14 cellular contexts compared by ENCODE assay signal in genomic region chr2:136091899-136092298, GRCh38. TPM values are rescaled to one million over a fixed set of nuclear protein-coding genes. Genes with fewer than 3 reads are reported as not detected.
DNase-seq lines count a peak whose midpoint lies in the region; ATAC-seq and TF ChIP-seq lines count a peak whose summit lies in the region.
"Had no signal": no experiment of that assay in that cellular context is flagged by ENCODE, and none has a peak within 500 bp of the region (broad histone marks: within the 10 kb centered on the region; RNA-seq: fewer than 3 reads in every experiment).

No MANE protein-coding gene starts in this region.

- TF ChIP-seq CTCF in mesothelial cell of epicardium (IDR thresholded peaks at IDR 0.05; ENCODE audit: unreplicated experiment) = no peak

- H3K36me3 ChIP-seq in CD4-positive, CD25-positive, alpha-beta regulatory T cell (ENCODE audit: control insufficient read depth, insufficient read depth, low read length) = no peaks in the 10 kb centered on the region
- no peaks in the 10 kb centered on the region for H3K36me3 ChIP-seq in naive thymus-derived CD4-positive, alpha-beta T cell (ENCODE audit: control insufficient read depth in 2 of 3, insufficient read depth in 3 of 3, low read length in 3 of 3)
- H3K36me3 ChIP-seq: BLaER1, HAP-1 had no signal

- peak overlapping the region; percentile 14 for H3K27ac Mint-ChIP-seq in activated CD4-positive, alpha-beta T cell treated with anti-CD3 and anti-CD28 coated beads, Interleukin-2, amount 10 ng/mL, durations not matched to agents 24 days and 14 days
- peak overlapping the region in 2 of 3 donors; percentile 3 to 59 for H3K27ac Mint-ChIP-seq in CD4-positive, CD25-positive, alpha-beta regulatory T cell
- H3K27ac Mint-ChIP-seq in T-helper 17 cell (peak overlapping the region; percentile 91), mesothelial cell of epicardium (no peak overlapping the region)
- peak overlapping the region in 5 of 9 donors; percentile 6 to 67 (median 32) for H3K27ac Mint-ChIP-seq in naive thymus-derived CD4-positive, alpha-beta T cell

- CTCF ChIA-PET in naive thymus-derived CD4-positive, alpha-beta T cell (lab: Charles Lee) = interaction anchor here (0.6 to 1.0 kb wide), 2 partner anchors 13 to 71 kb away, joined by 3 read pairs; no protein-coding TSS in a partner anchor

- POLR2A ChIA-PET in naive thymus-derived CD4-positive, alpha-beta T cell (lab: Charles Lee) = no interaction called here

- H3K27me3 Mint-ChIP-seq in activated CD4-positive, alpha-beta T cell treated with anti-CD3 and anti-CD28 coated beads, Interleukin-2, amount 10 ng/mL, durations not matched to agents 24 days and 14 days = peaks cover 2% of the 10 kb centered on the region
- H3K27me3 Mint-ChIP-seq in CD4-positive, CD25-positive, alpha-beta regulatory T cell = no peaks in the 10 kb centered on the region
- H3K27me3 Mint-ChIP-seq in T-helper 17 cell (no peaks in the 10 kb centered on the region), mesothelial cell of epicardium (ENCODE audit: low read depth) (peaks cover 25% of the 10 kb centered on the region)
- peaks cover 0 to 3% (median 0%) of the 10 kb centered on the region in 5 donors for H3K27me3 Mint-ChIP-seq in naive thymus-derived CD4-positive, alpha-beta T cell

- no peaks in the 10 kb centered on the region for H3K36me3 Mint-ChIP-seq in activated CD4-positive, alpha-beta T cell treated with anti-CD3 and anti-CD28 coated beads, Interleukin-2, amount 10 ng/mL, durations not matched to agents 24 days and 14 days (ENCODE audit: low read depth)
- H3K36me3 Mint-ChIP-seq in CD4-positive, CD25-positive, alpha-beta regulatory T cell = no peaks in the 10 kb centered on the region
- H3K36me3 Mint-ChIP-seq in T-helper 17 cell (ENCODE audit: low read depth) (no peaks in the 10 kb centered on the region), mesothelial cell of epicardium (no peaks in the 10 kb centered on the region)
- H3K36me3 Mint-ChIP-seq in naive thymus-derived CD4-positive, alpha-beta T cell = peaks cover 0 to 2% (median 0%) of the 10 kb centered on the region in 5 donors

- peaks cover 4% of the 10 kb centered on the region for H3K9me3 Mint-ChIP-seq in activated CD4-positive, alpha-beta T cell treated with anti-CD3 and anti-CD28 coated beads, Interleukin-2, amount 10 ng/mL, durations not matched to agents 24 days and 14 days
- H3K9me3 Mint-ChIP-seq in CD4-positive, CD25-positive, alpha-beta regulatory T cell = no peaks in the 10 kb centered on the region
- peaks cover 0 to 2% (median 0%) of the 10 kb centered on the region in 11 donors for H3K9me3 Mint-ChIP-seq in naive thymus-derived CD4-positive, alpha-beta T cell
- H3K9me3 Mint-ChIP-seq in mesothelial cell of epicardium = no peaks in the 10 kb centered on the region

- H3K4me1 Mint-ChIP-seq in activated CD4-positive, alpha-beta T cell treated with anti-CD3 and anti-CD28 coated beads, Interleukin-2, amount 10 ng/mL, durations not matched to agents 24 days and 14 days = peaks cover 25% of the 10 kb centered on the region
- peaks cover 9 to 19% (median 10%) of the 10 kb centered on the region in 4 donors for H3K4me1 Mint-ChIP-seq in CD4-positive, CD25-positive, alpha-beta regulatory T cell
- H3K4me1 Mint-ChIP-seq in T-helper 17 cell = peaks cover 17% of the 10 kb centered on the region
- H3K4me1 Mint-ChIP-seq in naive thymus-derived CD4-positive, alpha-beta T cell = peaks cover 12 to 27% (median 18%) of the 10 kb centered on the region in 7 donors
- no peaks in the 10 kb centered on the region for H3K4me1 Mint-ChIP-seq in mesothelial cell of epicardium

- no peak for ATAC-seq in CD4-positive, CD25-positive, alpha-beta regulatory T cell (ENCODE audit: low read depth in 2 of 2)
- ATAC-seq in T-helper 17 cell = peak; percentile 71
- peak; percentile 10 for ATAC-seq in naive thymus-derived CD4-positive, alpha-beta T cell
- no peak for ATAC-seq in GM18870 (IDR thresholded peaks at IDR 0.05; ENCODE audit: unreplicated experiment)
- ATAC-seq: GM12878 had no signal

- intact Hi-C loops in activated CD4-positive, alpha-beta T cell treated with anti-CD3 and anti-CD28 coated beads, Interleukin-2, amount 10 ng/mL, durations not matched to agents 24 days and 14 days (cut with micrococcal nuclease) = no loop called here
- intact Hi-C loops in naive thymus-derived CD4-positive, alpha-beta T cell (cut with micrococcal nuclease) = loop anchor here in 1 of 2 donors (5.0 kb wide), 1 partner anchor 35 kb away; no protein-coding TSS in a partner anchor

- H3K9me3 ChIP-seq in CD4-positive, CD25-positive, alpha-beta regulatory T cell (ENCODE audit: control insufficient read depth in 2 of 2, low read length in 2 of 2) = no peaks in the 10 kb centered on the region
- no peaks in the 10 kb centered on the region for H3K9me3 ChIP-seq in T-helper 17 cell (ENCODE audit: control insufficient read depth, low read length, poor library complexity, severe bottlenecking)
- no peaks in the 10 kb centered on the region for H3K9me3 ChIP-seq in naive thymus-derived CD4-positive, alpha-beta T cell (ENCODE audit: control insufficient read depth in 2 of 3, low read length in 3 of 3)
- H3K9me3 ChIP-seq: HAP-1 had no signal

- H3K27me3 ChIP-seq in CD4-positive, CD25-positive, alpha-beta regulatory T cell (ENCODE audit: control insufficient read depth, insufficient read depth, low read length) = no peaks in the 10 kb centered on the region
- H3K27me3 ChIP-seq in naive thymus-derived CD4-positive, alpha-beta T cell (ENCODE audit: control insufficient read depth in 2 of 2, insufficient read depth in 2 of 2, low read length in 2 of 2) = no peaks in the 10 kb centered on the region
- H3K27me3 ChIP-seq: BLaER1 had no signal

- DNase-seq in activated CD4-positive, alpha-beta T cell treated with anti-CD3 and anti-CD28 coated beads, Interleukin-2, amount 10 ng/mL, durations not matched to agents 24 days and 14 days = no peak
- DNase-seq in activated CD4-positive, alpha-beta T cell treated with anti-CD3 and anti-CD28 coated beads, Interleukin-2, amount 50 U/mL, for 48 hours = no peak
- DNase-seq in CD4-positive, CD25-positive, alpha-beta regulatory T cell = no peak
- DNase-seq in T-helper 17 cell (no peak), mesothelial cell of epicardium (ENCODE audit: low spot score in 2 of 2, unreplicated experiment in 2 of 2) (no peak)
- peak in 3 of 9 donors; percentile 11 to 36 (median 28) for DNase-seq in naive thymus-derived CD4-positive, alpha-beta T cell
- DNase-seq: 8988T, AML-193, DMS79 had no signal

- H3K4me1 ChIP-seq in CD4-positive, CD25-positive, alpha-beta regulatory T cell (ENCODE audit: control insufficient read depth, insufficient read depth, low read length, poor library complexity, severe bottlenecking) = no peaks in the 10 kb centered on the region
- no peaks in the 10 kb centered on the region for H3K4me1 ChIP-seq in naive thymus-derived CD4-positive, alpha-beta T cell (ENCODE audit: control insufficient read depth in 2 of 2, insufficient read depth in 2 of 2, low read length in 2 of 2)
- H3K4me1 ChIP-seq: HAP-1 had no signal

- H3K27ac ChIP-seq in CD4-positive, CD25-positive, alpha-beta regulatory T cell (ENCODE audit: insufficient read depth, low read length, poor library complexity, severe bottlenecking) = no peak overlapping the region
- H3K27ac ChIP-seq in naive thymus-derived CD4-positive, alpha-beta T cell (ENCODE audit: low read depth, low read length) = no peak overlapping the region
- H3K27ac ChIP-seq: BLaER1 had no signal

- no peak overlapping the region for H3K4me3 ChIP-seq in CD4-positive, CD25-positive, alpha-beta regulatory T cell (ENCODE audit: low read depth, low read length)
- no peak overlapping the region for H3K4me3 ChIP-seq in naive thymus-derived CD4-positive, alpha-beta T cell (ENCODE audit: low read length)
- H3K4me3 ChIP-seq: BLaER1, GM12878, HAP-1 had no signal

- H3K4me3 Mint-ChIP-seq in activated CD4-positive, alpha-beta T cell treated with anti-CD3 and anti-CD28 coated beads, Interleukin-2, amount 10 ng/mL, durations not matched to agents 24 days and 14 days = peak overlapping the region; percentile 21
- no peak overlapping the region for H3K4me3 Mint-ChIP-seq in CD4-positive, CD25-positive, alpha-beta regulatory T cell
- H3K4me3 Mint-ChIP-seq in T-helper 17 cell (peak overlapping the region; percentile 63), mesothelial cell of epicardium (no peak overlapping the region)
- H3K4me3 Mint-ChIP-seq in naive thymus-derived CD4-positive, alpha-beta T cell = peak overlapping the region in 1 of 10 donors; percentile 53

RNA-seq across cellular contexts. Expression of gene CXCR4, which starts 26.1 kb away (rescaled TPM):
- total RNA-seq in activated CD4-positive, alpha-beta T cell treated with anti-CD3 and anti-CD28 coated beads, Interleukin-2, amount 10 ng/mL, durations not matched to agents 24 days and 14 days = 88.8 and 92.7 TPM in 2 replicates
- total RNA-seq in CD4-positive, CD25-positive, alpha-beta regulatory T cell = 2,224 TPM
- polyA plus RNA-seq in CD4-positive, CD25-positive, alpha-beta regulatory T cell = 100 to 1,000 TPM; 536 to 682 (median 586) TPM
- total RNA-seq in T-helper 17 cell = 1,000 to 10,000 TPM; 1,189 to 1,429 TPM
- total RNA-seq in naive thymus-derived CD4-positive, alpha-beta T cell = 1,000 to 10,000 TPM in 1 of 5 experiments, 100 to 1,000 TPM in 4; 239 to 1,323 (median 255) TPM
- polyA plus RNA-seq in naive thymus-derived CD4-positive, alpha-beta T cell = 100 to 1,000 TPM; 368 to 502 TPM
- total RNA-seq in mesothelial cell of epicardium = 1.5 to 2.1 TPM (median 1.8 TPM) in 3 replicates
- total RNA-seq: G401 had no signal

Comparison
In these comparisons a context has a peak if more than half of its experiments do, and no peak if none do; other contexts are left out.
1. H3K4me3 Mint-ChIP-seq: peak in activated CD4-positive, alpha-beta T cell treated with anti-CD3 and anti-CD28 coated beads, Interleukin-2, amount 10 ng/mL, durations not matched to agents 24 days and 14 days (single experiment) and T-helper 17 cell (single experiment); none in CD4-positive, CD25-positive, alpha-beta regulatory T cell (0 of 4) and mesothelial cell of epicardium (single experiment).
2. ATAC-seq: peak in T-helper 17 cell (single experiment) and naive thymus-derived CD4-positive, alpha-beta T cell (single experiment); none in CD4-positive, CD25-positive, alpha-beta regulatory T cell (0 of 2) and GM18870 (single experiment).
3. RNA of gene CXCR4, which starts 26.1 kb away (total RNA-seq): 2,224 TPM in CD4-positive, CD25-positive, alpha-beta regulatory T cell (single experiment), 1,189 to 1,429 TPM in T-helper 17 cell, 239 to 1,323 TPM in naive thymus-derived CD4-positive, alpha-beta T cell and 88.8 to 92.7 TPM in activated CD4-positive, alpha-beta T cell treated with anti-CD3 and anti-CD28 coated beads, Interleukin-2, amount 10 ng/mL, durations not matched to agents 24 days and 14 days; 1.5 to 2.1 TPM in mesothelial cell of epicardium; every median in the first group is over 10 times any median in the second.